24 cellular contexts compared by ENCODE assay signal in the genomic region with DNA sequence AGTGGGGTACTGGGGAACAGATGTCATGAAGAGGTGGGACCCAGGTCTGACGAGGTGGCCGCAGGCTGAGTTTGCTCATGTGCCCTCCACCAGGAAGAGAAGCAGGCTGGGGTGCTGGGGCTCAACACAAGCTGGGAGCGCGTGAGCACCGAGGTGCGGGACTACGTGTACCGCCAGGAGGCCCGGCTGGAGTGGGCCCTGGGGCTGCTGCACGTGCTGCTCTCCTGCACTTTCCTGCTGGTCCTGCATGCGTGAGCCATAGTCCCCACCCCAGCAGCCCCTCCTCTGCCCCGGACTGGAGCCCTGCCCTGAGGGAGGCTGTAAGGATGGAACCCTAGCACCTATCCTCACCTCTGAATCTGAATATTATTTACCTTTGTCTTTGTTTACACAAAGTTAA. TPM values are rescaled to one million over a fixed set of nuclear protein-coding genes. Genes with fewer than 3 reads are reported as not detected.
"Had no signal": no experiment of that assay in that cellular context is flagged by ENCODE, and none has a peak within 500 bp of the region (broad histone marks: within the 10 kb centered on the region; RNA-seq: fewer than 3 reads in every experiment).

No MANE protein-coding gene starts in this region.

- H3K4me2 ChIP-seq: smooth muscle cell had no signal

- H3K4me3 ChIP-seq: heart left ventricle, smooth muscle cell, thoracic aorta had no signal

- H3K36me3 Mint-ChIP-seq: activated naive CD8-positive, alpha-beta T cell; naive thymus-derived CD8-positive, alpha-beta T cell had no signal

- ATAC-seq: activated CD8-positive, alpha-beta T cell treated with anti-CD3 and anti-CD28 coated beads, Interleukin-2, amount 10 ng/mL, durations not matched to agents 7 days and 5 days; foreskin keratinocyte; heart left ventricle; left cardiac atrium; naive thymus-derived CD8-positive, alpha-beta T cell; right cardiac atrium had no signal

- H3K9me3 Mint-ChIP-seq: activated CD4-positive, alpha-beta T cell treated with anti-CD3 and anti-CD28 coated beads, Interleukin-2, amount 10 ng/mL, durations not matched to agents 24 days and 14 days; naive thymus-derived CD8-positive, alpha-beta T cell; T-helper 2 cell treated with Interferon-gamma antibody and Interleukin-4, amounts not matched to agents 5 μg/mL and 100 μg/mL, for 36 hours had no signal

- H3K9me3 ChIP-seq: heart left ventricle, thoracic aorta had no signal

- H3K27me3 ChIP-seq: foreskin keratinocyte, heart left ventricle had no signal

- H3K27ac ChIP-seq: foreskin keratinocyte, heart left ventricle, thoracic aorta had no signal

- H3K27ac Mint-ChIP-seq: activated CD4-positive, alpha-beta T cell treated with anti-CD3 and anti-CD28 coated beads, Interleukin-2, amount 10 ng/mL, durations not matched to agents 24 days and 14 days; activated CD8-positive, alpha-beta T cell treated with anti-CD3 and anti-CD28 coated beads, Interleukin-2, amount 10 ng/mL, durations not matched to agents 7 days and 5 days; naive thymus-derived CD8-positive, alpha-beta T cell; progenitor cell of endocrine pancreas; T-helper 2 cell treated with Interferon-gamma antibody and Interleukin-4, amounts not matched to agents 5 μg/mL and 100 μg/mL, for 36 hours had no signal

- H3K4me3 Mint-ChIP-seq: activated CD4-positive, alpha-beta T cell treated with anti-CD3 and anti-CD28 coated beads, Interleukin-2, amount 10 ng/mL, durations not matched to agents 24 days and 14 days; activated CD8-positive, alpha-beta T cell treated with anti-CD3 and anti-CD28 coated beads, Interleukin-2, amount 10 ng/mL, durations not matched to agents 7 days and 5 days; activated naive CD8-positive, alpha-beta T cell; naive thymus-derived CD8-positive, alpha-beta T cell; T-helper 2 cell treated with Interferon-gamma antibody and Interleukin-4, amounts not matched to agents 5 μg/mL and 100 μg/mL, for 36 hours had no signal

- H3K36me3 ChIP-seq: heart left ventricle, thoracic aorta had no signal

- FAIRE-seq: colon, urothelium cell line had no signal

- DNase-seq: activated CD4-positive, alpha-beta T cell treated with anti-CD3 and anti-CD28 coated beads, Interleukin-2, amount 10 ng/mL, durations not matched to agents 24 days and 14 days; activated CD4-positive, CD25-positive, alpha-beta regulatory T cell; activated CD8-positive, alpha-beta memory T cell treated with anti-CD3 and anti-CD28 coated beads, Interleukin-2, amount 50 U/mL, for 4 hours; activated CD8-positive, alpha-beta T cell treated with anti-CD3 and anti-CD28 coated beads, Interleukin-2, amount 10 ng/mL, durations not matched to agents 7 days and 5 days; activated gamma-delta T cell treated with Interleukin-2 at 50 U/mL for 16 hours; activated T-cell treated with anti-CD3 and anti-CD28 coated beads, Interleukin-2, amount 50 U/mL, for 48 hours; amniotic stem cell; effector CD8-positive, alpha-beta T cell; foreskin keratinocyte; heart left ventricle; left cardiac atrium; midbrain; naive thymus-derived CD8-positive, alpha-beta T cell; nucleus accumbens had no signal

RNA-seq across cellular contexts. Expression of a gene that starts 9.6 kb away (rescaled TPM):
- total RNA-seq: activated CD4-positive, alpha-beta T cell treated with anti-CD3 and anti-CD28 coated beads, Interleukin-2, amount 10 ng/mL, durations not matched to agents 24 days and 14 days; activated CD8-positive, alpha-beta T cell treated with anti-CD3 and anti-CD28 coated beads, Interleukin-2, amount 10 ng/mL, durations not matched to agents 7 days and 5 days; cardiac septum; foreskin keratinocyte; heart left ventricle; left cardiac atrium; lung microvascular endothelial cell; naive thymus-derived CD8-positive, alpha-beta T cell; progenitor cell of endocrine pancreas; right cardiac atrium; smooth muscle cell; thoracic aorta had no signal
- polyA plus RNA-seq: foreskin keratinocyte; heart left ventricle; naive thymus-derived CD8-positive, alpha-beta T cell; right cardiac atrium; smooth muscle cell had no signal

RNA-seq across cellular contexts. Expression of a gene that starts 9.7 kb away (rescaled TPM):
- total RNA-seq: smooth muscle cell had no signal
- polyA plus RNA-seq: naive thymus-derived CD8-positive, alpha-beta T cell had no signal
